1 cellular context compared by ENCODE assay signal in genomic region chr1:66271216-66271903, GRCh38.
TF ChIP-seq lines count a peak whose summit lies in the region.

No MANE protein-coding gene starts in this region.

TF ChIP-seq in H1, 55 proteins besides CTCF, POLR2A, EP300 and RAD21 (continued from another document):
- peak; percentile 95 for TF ChIP-seq SP1 (IDR thresholded peaks at IDR 0.05; ENCODE audit: low read depth, low read length)
